25 cellular contexts compared by ENCODE assay signal in genomic region chr16:9824191-9824590, GRCh38.
"Had no signal": no experiment of that assay in that cellular context is flagged by ENCODE, and none has a peak within 500 bp of the region (broad histone marks: within the 10 kb centered on the region; RNA-seq: fewer than 3 reads in every experiment).

No MANE protein-coding gene starts in this region.

- H3K27ac ChIP-seq: neural progenitor cell, neutrophil, pancreas, prostate gland, right lobe of liver, sigmoid colon, stomach, thoracic aorta, thyroid gland, tibial nerve, upper lobe of left lung, vagina had no signal

- H3K27me3 ChIP-seq: neural progenitor cell, pancreas, right lobe of liver, sigmoid colon, stomach, thyroid gland, tibial nerve, upper lobe of left lung, vagina had no signal

- H2AFZ ChIP-seq: neural progenitor cell had no signal

- H3K9ac ChIP-seq: neural progenitor cell had no signal

- H3K4me1 ChIP-seq: pancreas, prostate gland, right lobe of liver, sigmoid colon, stomach, upper lobe of left lung, vagina had no signal

- H3K4me2 ChIP-seq: neural progenitor cell had no signal

- H3K4me3 ChIP-seq: neural progenitor cell, pancreas, prostate gland, right lobe of liver, sigmoid colon, stomach, thoracic aorta, thyroid gland, tibial nerve, upper lobe of left lung, vagina had no signal

- ATAC-seq: natural killer cell; pancreas; right cardiac atrium; right lobe of liver; stimulated activated effector memory CD8-positive, alpha-beta T cell treated with anti-CD3 and anti-CD28 coated beads, Interleukin-12 subunit alpha, Interleukin-12 subunit beta, amount 100 ng/mL, for 72 hours; stimulated activated naive B cell treated with anti-CD40 and anti-IgM and Interleukin-4, amounts not matched to agents 10 μg/mL and 1 μg/mL and 100 μg/mL, for 72 hours had no signal

- DNase-seq: natural killer cell; nucleus accumbens; pancreas; right cardiac atrium; right lobe of liver; sigmoid colon; small intestine; stimulated activated CD4-positive, alpha-beta T cell treated with anti-CD3 and anti-CD28 coated beads, Interleukin-15, amount 100 ng/mL, for 24 hours; stimulated activated CD4-positive, alpha-beta T cell treated with anti-CD3 and anti-CD28 coated beads, Interleukin-2, amount 100 ng/mL, for 24 hours; stimulated activated CD4-positive, alpha-beta T cell treated with anti-CD3 and anti-CD28 coated beads, Interleukin-2, amount 100 ng/mL, for 48 hours; stimulated activated CD4-positive, alpha-beta T cell treated with anti-CD3 and anti-CD28 coated beads, Interleukin-4, amount 100 ng/mL, for 24 hours; stimulated activated naive B cell treated with anti-CD40 and anti-IgM and Interleukin-4, amounts not matched to agents 10 μg/mL and 1 μg/mL and 100 μg/mL, for 72 hours; stimulated activated naive CD4-positive, alpha-beta T cell treated with Interleukin-2 at 50 U/mL for 16 hours; stomach; thyroid gland; trophoblast cell; upper lobe of left lung had no signal

- H3K36me3 ChIP-seq: neural progenitor cell, neutrophil, pancreas, prostate gland, right lobe of liver, sigmoid colon, stomach, thoracic aorta, thyroid gland, tibial nerve, upper lobe of left lung, vagina had no signal

- H3K9me3 ChIP-seq: neutrophil, pancreas, prostate gland, right lobe of liver, sigmoid colon, stomach, thoracic aorta, thyroid gland, tibial nerve, upper lobe of left lung, vagina had no signal

- FAIRE-seq: pancreas, small intestine, urothelium cell line had no signal
